In the genomic region with DNA sequence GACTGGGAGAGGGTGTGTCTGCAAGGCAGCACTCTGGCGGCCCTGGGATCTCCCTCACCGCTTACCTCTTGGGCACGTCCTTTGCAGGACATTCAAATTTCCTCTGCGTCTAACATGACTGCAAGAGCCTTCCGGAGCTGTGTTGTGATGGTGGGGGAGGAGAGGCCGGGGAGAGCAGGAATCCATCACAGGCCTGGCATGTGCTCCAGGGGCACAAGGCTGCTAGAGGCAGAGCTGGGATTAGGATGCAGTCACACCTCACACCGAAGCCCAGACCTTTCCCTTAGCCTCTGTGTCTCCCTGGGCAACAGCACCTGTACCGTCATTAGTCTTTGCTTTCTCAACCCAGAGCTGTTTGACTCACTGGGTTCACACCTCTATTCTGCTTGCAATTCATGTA, we compare ENCODE assay signal across 19 cellular contexts.
DNase-seq lines count a peak whose midpoint lies in the region; TF ChIP-seq lines count a peak whose summit lies in the region.
"Had no signal": no experiment of that assay in that cellular context is flagged by ENCODE, and none has a peak within 500 bp of the region (broad histone marks: within the 10 kb centered on the region; RNA-seq: fewer than 3 reads in every experiment).

No MANE protein-coding gene starts in this region.

- no peaks in the 10 kb centered on the region for H3K36me3 Mint-ChIP-seq in type B pancreatic cell
- H3K36me3 Mint-ChIP-seq: CD14-positive monocyte had no signal

- peaks cover 3% of the 10 kb centered on the region for H3K27me3 Mint-ChIP-seq in type B pancreatic cell

- peak; percentile 21 for DNase-seq in NCI-H146 (lab: John Stamatoyannopoulos, UW)
- no peak for DNase-seq in NCI-H146 treated with DMSO at 0.1 percent for 48 hours (lab: John Stamatoyannopoulos, UW; ENCODE audit: unreplicated experiment)
- peak; percentile 17 for DNase-seq in NCI-H2227 treated with DMSO at 0.1 percent for 48 hours (lab: John Stamatoyannopoulos, UW)
- DNase-seq in islet precursor cell, result peak; percentile 58
- peak; percentile 7 for DNase-seq in retina
- no peak for DNase-seq in prostate gland (ENCODE audit: low spot score)
- DNase-seq in type B pancreatic cell (ENCODE audit: extremely low spot score, unreplicated experiment), result no peak
- DNase-seq in stimulated activated naive CD4-positive, alpha-beta T cell treated with Interleukin-2 at 50 U/mL for 16 hours (lab: John Stamatoyannopoulos, UW), result no peak
- DNase-seq: 8988T, DMS79 treated with DMSO at 0.1 percent for 48 hours, HCEC 1CT, Kasumi-1, MG63, NCI-H1048, NCI-H1694, NCI-H2081 treated with DMSO at 0.1 percent for 48 hours, NCI-H345, NCI-H524 treated with DMSO at 0.1 percent for 48 hours had no signal

- no peak overlapping the region for H3K27ac ChIP-seq in prostate gland

- H3K4me3 ChIP-seq in prostate gland, result no peak overlapping the region
- H3K4me3 ChIP-seq: MG63 had no signal

- WGBS in prostate gland, result 73% methylated on average over 8 of the region's 8 CpGs

- intact Hi-C loops in prostate gland (cut with DNase I), result no loop called here

- no peaks in the 10 kb centered on the region for H3K4me1 ChIP-seq in prostate gland (replicated peaks)

- H3K27ac Mint-ChIP-seq in type B pancreatic cell, result no peak overlapping the region
- H3K27ac Mint-ChIP-seq: CD14-positive monocyte had no signal

- no peaks in the 10 kb centered on the region for H3K9me3 ChIP-seq in prostate gland
- H3K9me3 ChIP-seq: MG63 had no signal

- no peak overlapping the region for H3K4me3 Mint-ChIP-seq in type B pancreatic cell
- H3K4me3 Mint-ChIP-seq: CD14-positive monocyte had no signal

- peaks cover 23% of the 10 kb centered on the region for H3K4me1 Mint-ChIP-seq in type B pancreatic cell (ENCODE audit: unreplicated experiment)
- H3K4me1 Mint-ChIP-seq: CD14-positive monocyte had no signal

- H3K9me3 Mint-ChIP-seq in type B pancreatic cell, result no peaks in the 10 kb centered on the region

- H3K27me3 ChIP-seq in prostate gland (replicated peaks; ENCODE audit: insufficient read depth), result no peaks in the 10 kb centered on the region
- H3K27me3 ChIP-seq: MG63 had no signal

- H3K36me3 ChIP-seq in prostate gland, result no peaks in the 10 kb centered on the region
- H3K36me3 ChIP-seq: MG63 had no signal

- no peak for TF ChIP-seq POLR2A in prostate gland (IDR thresholded peaks at IDR 0.05)

- TF ChIP-seq CTCF in prostate gland (IDR thresholded peaks at IDR 0.05) (no peak), type B pancreatic cell (conservative IDR thresholded peaks at IDR 0.05) (no peak)

Comparison
In these comparisons a context has a peak if more than half of its experiments do, and no peak if none do; other contexts are left out.
1. DNase-seq: peak in NCI-H146 (single experiment), NCI-H2227 treated with DMSO at 0.1 percent for 48 hours (single experiment), islet precursor cell (single experiment) and retina (single experiment); none in NCI-H146 treated with DMSO at 0.1 percent for 48 hours (single experiment), prostate gland (single experiment), type B pancreatic cell (single experiment) and stimulated activated naive CD4-positive, alpha-beta T cell treated with Interleukin-2 at 50 U/mL for 16 hours (single experiment).